ENCODE assay signal across 20 cellular contexts in genomic region chr17:34364741-34365140, GRCh38. TPM values are rescaled to one million over a fixed set of nuclear protein-coding genes. Genes with fewer than 3 reads are reported as not detected.
"Had no signal": no experiment of that assay in that cellular context is flagged by ENCODE, and none has a peak within 500 bp of the region (broad histone marks: within the 10 kb centered on the region; RNA-seq: fewer than 3 reads in every experiment).

No MANE protein-coding gene starts in this region.

- H3K9me3 Mint-ChIP-seq: activated CD4-positive, alpha-beta memory T cell treated with anti-CD3 and anti-CD28 coated beads, Interleukin-2, amount 10 ng/mL, durations not matched to agents 7 days and 5 days; activated naive CD4-positive, alpha-beta T cell treated with anti-CD3 and anti-CD28 coated beads, Interleukin-2, amount 50 U/mL, for 72 hours; memory B cell; naive thymus-derived CD8-positive, alpha-beta T cell had no signal

- H3K79me2 ChIP-seq: hepatocyte had no signal

- H3K4me3 Mint-ChIP-seq: activated CD4-positive, alpha-beta memory T cell treated with anti-CD3 and anti-CD28 coated beads, Interleukin-2, amount 10 ng/mL, durations not matched to agents 7 days and 5 days; memory B cell; naive thymus-derived CD8-positive, alpha-beta T cell had no signal

- H3K36me3 Mint-ChIP-seq: activated naive CD4-positive, alpha-beta T cell treated with anti-CD3 and anti-CD28 coated beads, Interleukin-2, amount 50 U/mL, for 72 hours; memory B cell; naive thymus-derived CD8-positive, alpha-beta T cell had no signal

- H2AFZ ChIP-seq: hepatocyte had no signal

- H3K4me1 ChIP-seq: thyroid gland had no signal

- H3K27ac ChIP-seq: dorsolateral prefrontal cortex, hepatocyte, left ventricle myocardium inferior, thyroid gland had no signal

- H3K27me3 ChIP-seq: thyroid gland had no signal

- H3K9me3 ChIP-seq: left ventricle myocardium inferior, thyroid gland had no signal

- H3K4me3 ChIP-seq: dorsolateral prefrontal cortex, hepatocyte, left ventricle myocardium inferior, thyroid gland had no signal

- ATAC-seq: activated naive CD4-positive, alpha-beta T cell treated with anti-CD3 and anti-CD28 coated beads, Interleukin-2, amount 50 U/mL, for 72 hours; naive thymus-derived CD8-positive, alpha-beta T cell had no signal

- H3K36me3 ChIP-seq: left ventricle myocardium inferior, thyroid gland had no signal

- FAIRE-seq: kidney had no signal

- H3K4me2 ChIP-seq: hepatocyte had no signal

- DNase-seq: activated CD4-positive, alpha-beta memory T cell treated with anti-CD3 and anti-CD28 coated beads, Interleukin-2, amount 10 ng/mL, durations not matched to agents 7 days and 5 days; activated CD4-positive, CD25-positive, alpha-beta regulatory T cell treated with anti-CD3 and anti-CD28 coated beads, Interleukin-2, amount 50 U/mL, for 72 hours; activated gamma-delta T cell; activated T-cell treated with anti-CD3 and anti-CD28 coated beads, Interleukin-2, amount 50 U/mL, for 48 hours; amniotic stem cell; dorsolateral prefrontal cortex; erythroblast; kidney; left ventricle myocardium inferior; naive thymus-derived CD8-positive, alpha-beta T cell; stimulated activated CD4-positive, alpha-beta T cell treated with anti-CD3 and anti-CD28 coated beads, Interleukin-12 subunit alpha, Interleukin-12 subunit beta, amount 100 ng/mL, for 4 hours; stimulated activated CD4-positive, alpha-beta T cell treated with anti-CD3 and anti-CD28 coated beads, Interleukin-2, amount 100 ng/mL, for 24 hours; thyroid gland had no signal

- H3K27ac Mint-ChIP-seq: activated CD4-positive, alpha-beta memory T cell treated with anti-CD3 and anti-CD28 coated beads, Interleukin-2, amount 10 ng/mL, durations not matched to agents 7 days and 5 days; activated naive CD4-positive, alpha-beta T cell treated with anti-CD3 and anti-CD28 coated beads, Interleukin-2, amount 50 U/mL, for 72 hours; memory B cell; naive thymus-derived CD8-positive, alpha-beta T cell had no signal

RNA-seq across cellular contexts. Expression of gene CCL1, which starts 1.7 kb away (rescaled TPM):
- total RNA-seq: activated naive CD4-positive, alpha-beta T cell treated with anti-CD3 and anti-CD28 coated beads, Interleukin-2, amount 50 U/mL, for 72 hours; cardiac septum; hepatocyte; kidney; left ventricle myocardium inferior; mucosa of gallbladder; naive thymus-derived CD8-positive, alpha-beta T cell; renal cortical epithelial cell; thyroid gland; urinary bladder had no signal
- polyA plus RNA-seq: hepatocyte; naive thymus-derived CD8-positive, alpha-beta T cell; urinary bladder had no signal

RNA-seq across cellular contexts. Expression of gene CCL13, which starts 8.5 kb away (rescaled TPM):
- total RNA-seq: activated CD4-positive, alpha-beta memory T cell treated with anti-CD3 and anti-CD28 coated beads, Interleukin-2, amount 10 ng/mL, durations not matched to agents 7 days and 5 days; activated naive CD4-positive, alpha-beta T cell treated with anti-CD3 and anti-CD28 coated beads, Interleukin-2, amount 50 U/mL, for 72 hours; dorsolateral prefrontal cortex; hepatocyte; naive thymus-derived CD8-positive, alpha-beta T cell; renal cortical epithelial cell had no signal
- polyA plus RNA-seq: hepatocyte; naive thymus-derived CD8-positive, alpha-beta T cell had no signal

RNA-seq across cellular contexts. Expression of gene CCL8, which starts 45.5 kb away (rescaled TPM):
- total RNA-seq: activated CD4-positive, alpha-beta memory T cell treated with anti-CD3 and anti-CD28 coated beads, Interleukin-2, amount 10 ng/mL, durations not matched to agents 7 days and 5 days; activated naive CD4-positive, alpha-beta T cell treated with anti-CD3 and anti-CD28 coated beads, Interleukin-2, amount 50 U/mL, for 72 hours; hepatocyte; kidney; naive thymus-derived CD8-positive, alpha-beta T cell; renal cortical epithelial cell; thyroid gland had no signal
- polyA plus RNA-seq: naive thymus-derived CD8-positive, alpha-beta T cell had no signal
